18 cellular contexts compared by ENCODE assay signal in genomic region chr12:68815232-68815927, GRCh38. TPM values are rescaled to one million over a fixed set of nuclear protein-coding genes. Genes with fewer than 3 reads are reported as not detected.
A peak's percentile ranks its signal among the peaks of the same experiment; 100 is the strongest.
DNase-seq lines count a peak whose midpoint lies in the region; ATAC-seq and TF ChIP-seq lines count a peak whose summit lies in the region.
"Had no signal": no experiment of that assay in that cellular context is flagged by ENCODE, and none has a peak within 500 bp of the region (broad histone marks: within the 10 kb centered on the region; RNA-seq: fewer than 3 reads in every experiment).

No MANE protein-coding gene starts in this region.

- TF ChIP-seq CTCF in mesothelial cell of epicardium (IDR thresholded peaks at IDR 0.05; ENCODE audit: unreplicated experiment) (no peak), uterus (IDR thresholded peaks at IDR 0.05) (no peak), GM10266 (IDR thresholded peaks at IDR 0.05; ENCODE audit: control insufficient read depth, insufficient read depth, low read depth, missing control alignments) (no peak)

- TF ChIP-seq POLR2A in GM15510 (IDR thresholded peaks at IDR 0.05; ENCODE audit: borderline replicate concordance, extremely low read depth, insufficient read length) (peak; percentile 18), uterus (IDR thresholded peaks at IDR 0.05) (no peak)

- peaks cover 61% of the 10 kb centered on the region for H3K36me3 Mint-ChIP-seq in T-helper 1 cell treated with Interleukin-12 subunit alpha and Interleukin-12 subunit beta and Interleukin-4 antibody, amounts not matched to agents 30 μg/mL and 1 μg/mL, for 36 hours (ENCODE audit: low read depth)
- peaks cover 91% of the 10 kb centered on the region for H3K36me3 Mint-ChIP-seq in activated T-helper 17 cell treated with anti-CD3 and anti-CD28 coated beads, Interleukin-2, amount 50 U/mL, for 72 hours (ENCODE audit: low read depth)
- peaks cover 31% of the 10 kb centered on the region for H3K36me3 Mint-ChIP-seq in mesothelial cell of epicardium

- peaks cover 47% of the 10 kb centered on the region for H3K4me1 Mint-ChIP-seq in T-helper 1 cell treated with Interleukin-12 subunit alpha and Interleukin-12 subunit beta and Interleukin-4 antibody, amounts not matched to agents 30 μg/mL and 1 μg/mL, for 36 hours (ENCODE audit: low read depth)
- peaks cover 23% of the 10 kb centered on the region for H3K4me1 Mint-ChIP-seq in activated T-helper 17 cell treated with anti-CD3 and anti-CD28 coated beads, Interleukin-2, amount 50 U/mL, for 72 hours
- H3K4me1 Mint-ChIP-seq in mesothelial cell of epicardium, result peaks cover 26% of the 10 kb centered on the region

- no peak overlapping the region for H3K27ac ChIP-seq in uterus
- H3K27ac ChIP-seq: brain microvascular endothelial cell, KMS-11, tibial nerve had no signal

- H3K9me3 Mint-ChIP-seq in T-helper 1 cell treated with Interleukin-12 subunit alpha and Interleukin-12 subunit beta and Interleukin-4 antibody, amounts not matched to agents 30 μg/mL and 1 μg/mL, for 36 hours, result no peaks in the 10 kb centered on the region
- H3K9me3 Mint-ChIP-seq in activated T-helper 17 cell treated with anti-CD3 and anti-CD28 coated beads, Interleukin-2, amount 50 U/mL, for 72 hours, result no peaks in the 10 kb centered on the region
- H3K9me3 Mint-ChIP-seq in mesothelial cell of epicardium, result no peaks in the 10 kb centered on the region

- intact Hi-C loops in uterus (cut with DNase I; ENCODE audit: low total_unique reads), result no loop called here

- H3K36me3 ChIP-seq in uterus, result no peaks in the 10 kb centered on the region

- no peaks in the 10 kb centered on the region for H3K27me3 ChIP-seq in uterus
- H3K27me3 ChIP-seq: brain microvascular endothelial cell, tibial nerve had no signal

- peaks cover 5 to 9% of the 10 kb centered on the region in 2 donors for H3K4me1 ChIP-seq in uterus

- DNase-seq in T-helper 1 cell, result no peak
- no peak for DNase-seq in mesothelial cell of epicardium (ENCODE audit: low spot score in 2 of 2, unreplicated experiment in 2 of 2)
- DNase-seq in uterus, result no peak
- no peak for DNase-seq in GM10266 (ENCODE audit: extremely low spot score)
- no peak for DNase-seq in epidermal melanocyte (ENCODE audit: insufficient read length, low spot score)
- DNase-seq: 8988T; activated CD4-positive, alpha-beta T cell treated with anti-CD3 and anti-CD28 coated beads, Interleukin-2, amount 50 U/mL, for 4 hours; activated effector memory CD4-positive, alpha-beta T cell treated with anti-CD3 and anti-CD28 coated beads, Interleukin-2, amount 50 U/mL, for 16 hours; brain microvascular endothelial cell; NCI-H146; NCI-H345; SHP77 treated with DMSO at 0.1 percent for 48 hours; stimulated activated CD4-positive, alpha-beta T cell treated with anti-CD3 and anti-CD28 coated beads, Interleukin-4, amount 100 ng/mL, for 24 hours had no signal

- H3K9me3 ChIP-seq in uterus, result no peaks in the 10 kb centered on the region
- H3K9me3 ChIP-seq: tibial nerve had no signal

- no peak overlapping the region for H3K4me3 ChIP-seq in uterus
- H3K4me3 ChIP-seq: tibial nerve had no signal

- no peak overlapping the region for H3K27ac Mint-ChIP-seq in T-helper 1 cell treated with Interleukin-12 subunit alpha and Interleukin-12 subunit beta and Interleukin-4 antibody, amounts not matched to agents 30 μg/mL and 1 μg/mL, for 36 hours
- peak overlapping the region; percentile 5 for H3K27ac Mint-ChIP-seq in activated T-helper 17 cell treated with anti-CD3 and anti-CD28 coated beads, Interleukin-2, amount 50 U/mL, for 72 hours
- peak overlapping the region; percentile 50 for H3K27ac Mint-ChIP-seq in mesothelial cell of epicardium

- peak overlapping the region; percentile 3 for H3K4me3 Mint-ChIP-seq in T-helper 1 cell treated with Interleukin-12 subunit alpha and Interleukin-12 subunit beta and Interleukin-4 antibody, amounts not matched to agents 30 μg/mL and 1 μg/mL, for 36 hours
- peak overlapping the region; percentile 33 for H3K4me3 Mint-ChIP-seq in activated T-helper 17 cell treated with anti-CD3 and anti-CD28 coated beads, Interleukin-2, amount 50 U/mL, for 72 hours
- H3K4me3 Mint-ChIP-seq in mesothelial cell of epicardium, result no peak overlapping the region

- H3K27me3 Mint-ChIP-seq in T-helper 1 cell treated with Interleukin-12 subunit alpha and Interleukin-12 subunit beta and Interleukin-4 antibody, amounts not matched to agents 30 μg/mL and 1 μg/mL, for 36 hours (ENCODE audit: low read depth), result no peaks in the 10 kb centered on the region
- no peaks in the 10 kb centered on the region for H3K27me3 Mint-ChIP-seq in activated T-helper 17 cell treated with anti-CD3 and anti-CD28 coated beads, Interleukin-2, amount 50 U/mL, for 72 hours
- H3K27me3 Mint-ChIP-seq in mesothelial cell of epicardium (ENCODE audit: low read depth), result no peaks in the 10 kb centered on the region

- ATAC-seq in activated T-helper 17 cell treated with anti-CD3 and anti-CD28 coated beads, Interleukin-2, amount 50 U/mL, for 72 hours (replicated peaks), result peak; percentile 7

RNA-seq across cellular contexts. Expression of gene MDM2, which starts 7.4 kb away (rescaled TPM):
- 100 to 1,000 TPM; 339 to 432 TPM for total RNA-seq in activated T-helper 17 cell treated with anti-CD3 and anti-CD28 coated beads, Interleukin-2, amount 50 U/mL, for 72 hours
- total RNA-seq in mesothelial cell of epicardium (181 to 182 TPM (median 181 TPM) in 3 replicates), uterus (100 to 1,000 TPM in 1 of 4 donors, 10 to 100 TPM in 3; 64.0 to 124 (median 85.0) TPM)
